In genomic region chr11:87352759-87353707, GRCh38 we compare ENCODE assay signal across 8 cellular contexts.
DNase-seq lines count a peak whose midpoint lies in the region; ATAC-seq and TF ChIP-seq lines count a peak whose summit lies in the region.

No MANE protein-coding gene starts in this region.

- 17 to 18% methylated on average over 26 of the region's 26 CpGs for WGBS in lower leg skin, 2 donors

- intact Hi-C loops in lower leg skin (cut with DNase I; ENCODE audit: low total_unique reads), result loop anchor here (2.0 kb wide), 1 partner anchor 68 kb away; no protein-coding TSS in a partner anchor

- no peak for TF ChIP-seq POLR2A in lower leg skin (IDR thresholded peaks at IDR 0.05)

- ATAC-seq in GM18909 (IDR thresholded peaks at IDR 0.05; ENCODE audit: poor library complexity, unreplicated experiment) (peak; percentile 96), HG03135 (IDR thresholded peaks at IDR 0.05; ENCODE audit: unreplicated experiment) (peak; percentile 96)

- peaks cover 3% of the 10 kb centered on the region; the same call in 1 of the 2 replicates for H3K27me3 ChIP-seq in BE2C

- DNase-seq in BE2C (peak; percentile 86), NCI-H345 (lab: John Stamatoyannopoulos, UW) (peak; percentile 86), choroid plexus epithelial cell (ENCODE audit: low read depth) (peak; percentile 74), lower leg skin (ENCODE audit: low spot score in 2 of 2) (peak; percentile 78 to 97)
- peak; percentile 70 to 80 for DNase-seq in activated CD4-positive, alpha-beta T cell treated with anti-CD3 and anti-CD28 coated beads for 4 hours
- DNase-seq in stimulated activated CD4-positive, alpha-beta T cell treated with anti-CD3 and anti-CD28 coated beads, TNF-alpha, amount 100 ng/mL, for 48 hours (ENCODE audit: low read depth in 3 of 3), result peak; percentile 74 to 81 (median 81)

- TF ChIP-seq CTCF in BE2C (IDR thresholded peaks at IDR 0.05; ENCODE audit: low read depth, low read length) (peak; percentile 96), choroid plexus epithelial cell (conservative IDR thresholded peaks at IDR 0.05; ENCODE audit: low read depth, low read length) (peak; percentile 96), lower leg skin (IDR thresholded peaks at IDR 0.05) (peak in 1 of 3 donors; percentile 99)

- H3K9me3 ChIP-seq in BE2C, result no peaks in the 10 kb centered on the region

- H3K4me1 ChIP-seq in BE2C, result no peaks in the 10 kb centered on the region

- H3K4me3 ChIP-seq in BE2C (ENCODE audit: low read depth, low read length) (no peak overlapping the region), choroid plexus epithelial cell (ENCODE audit: low read depth, low read length) (no peak overlapping the region), lower leg skin (ENCODE audit: low read depth, poor library complexity, severe bottlenecking) (no peak overlapping the region)

- H3K36me3 ChIP-seq in BE2C, result no peaks in the 10 kb centered on the region
